8 cellular contexts compared by ENCODE assay signal in the genomic region with DNA sequence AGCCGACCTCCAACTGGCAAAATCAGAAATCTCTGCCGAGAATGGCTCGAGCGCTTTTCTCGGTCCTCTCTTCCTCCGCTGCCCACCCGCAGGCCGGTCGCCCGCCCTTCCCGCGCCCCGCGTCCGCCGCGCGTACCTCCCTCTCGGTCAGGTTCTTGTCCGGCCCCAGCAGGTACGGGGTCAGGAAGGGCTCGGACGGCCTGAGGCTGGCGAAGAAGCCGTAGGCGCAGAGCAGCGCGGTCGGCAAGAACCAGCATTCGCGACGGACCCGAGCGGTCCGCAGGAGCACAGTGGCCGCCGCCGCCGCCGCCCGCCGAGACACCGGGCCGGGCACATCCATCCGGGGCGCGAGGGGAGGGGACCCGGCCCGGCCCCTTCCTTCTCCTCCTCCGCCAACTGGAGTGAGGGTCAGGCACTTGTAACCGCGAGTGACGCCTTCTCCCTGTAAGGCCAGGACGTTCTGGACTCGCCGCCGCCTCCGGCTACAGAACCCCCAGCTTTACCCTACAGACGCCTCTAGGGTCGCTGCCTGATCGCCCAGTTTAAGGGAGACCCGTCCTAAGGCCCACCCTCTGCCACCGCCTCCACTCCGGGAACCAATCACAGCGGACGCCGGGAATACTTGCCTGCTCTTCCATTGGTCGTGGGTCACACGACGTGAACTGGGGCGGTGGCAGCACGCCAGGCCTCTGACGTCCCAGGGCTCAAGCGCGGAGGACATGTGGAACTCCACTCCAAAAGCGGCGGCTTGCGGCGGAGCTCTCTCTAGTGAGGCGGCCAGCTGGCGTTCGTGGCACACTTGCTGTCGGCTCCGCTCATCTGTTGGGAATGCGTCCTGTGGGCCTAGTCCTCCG. TPM values are rescaled to one million over a fixed set of nuclear protein-coding genes. Genes with fewer than 3 reads are reported as not detected.
A peak's percentile ranks its signal among the peaks of the same experiment; 100 is the strongest.
DNase-seq lines count a peak whose midpoint lies in the region; ATAC-seq and TF ChIP-seq lines count a peak whose summit lies in the region.

A gene with protein sequence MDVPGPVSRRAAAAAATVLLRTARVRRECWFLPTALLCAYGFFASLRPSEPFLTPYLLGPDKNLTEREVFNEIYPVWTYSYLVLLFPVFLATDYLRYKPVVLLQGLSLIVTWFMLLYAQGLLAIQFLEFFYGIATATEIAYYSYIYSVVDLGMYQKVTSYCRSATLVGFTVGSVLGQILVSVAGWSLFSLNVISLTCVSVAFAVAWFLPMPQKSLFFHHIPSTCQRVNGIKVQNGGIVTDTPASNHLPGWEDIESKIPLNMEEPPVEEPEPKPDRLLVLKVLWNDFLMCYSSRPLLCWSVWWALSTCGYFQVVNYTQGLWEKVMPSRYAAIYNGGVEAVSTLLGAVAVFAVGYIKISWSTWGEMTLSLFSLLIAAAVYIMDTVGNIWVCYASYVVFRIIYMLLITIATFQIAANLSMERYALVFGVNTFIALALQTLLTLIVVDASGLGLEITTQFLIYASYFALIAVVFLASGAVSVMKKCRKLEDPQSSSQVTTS (minus strand): TSS at position 518 of the 854 bp plus-strand sequence. CDS start 178 bp downstream, at position 340.

- POLR2A ChIA-PET in AG04449 (lab: Yijun Ruan, JAX) = interaction anchor here (0.7 to 1.0 kb wide), 3 partner anchors 25 to 408 kb away, joined by 3 to 5 read pairs (median 4); a partner anchor contains a TSS

- H3K27ac ChIP-seq in VCaP (peak within 1 kb of the TSS; percentile 95), breast epithelium (peak within 1 kb of the TSS; percentile 99), skeletal muscle tissue (ENCODE audit: low read depth, low read length) (peak within 1 kb of the TSS; percentile 99)

- TF ChIP-seq CTCF in AG04449 (IDR thresholded peaks at IDR 0.05; ENCODE audit: insufficient read depth, low read length, missing control alignments) = peak; percentile 32
- peak; percentile 33 for TF ChIP-seq CTCF in VCaP (conservative IDR thresholded peaks at IDR 0.05)
- peak; percentile 21 to 51 (median 40) for TF ChIP-seq CTCF in breast epithelium (IDR thresholded peaks at IDR 0.05)

- peak; percentile 93 for TF ChIP-seq POLR2A in breast epithelium (IDR thresholded peaks at IDR 0.05)

- H3K9ac ChIP-seq in skeletal muscle tissue (ENCODE audit: low read depth in 1 of 3, low read length in 3 of 3) = peak within 1 kb of the TSS; percentile 95 to 97 (median 96)

- ATAC-seq in GM18868 (IDR thresholded peaks at IDR 0.05; ENCODE audit: unreplicated experiment) = peak; percentile 98
- ATAC-seq in HG03108 (IDR thresholded peaks at IDR 0.05; ENCODE audit: unreplicated experiment) = peak; percentile 98

- H3K9me3 ChIP-seq in breast epithelium = no peaks in the 10 kb centered on the region
- H3K9me3 ChIP-seq in iPS-18c (ENCODE audit: control insufficient read depth, insufficient read depth, low read length) = peaks cover 2% of the 10 kb centered on the region
- H3K9me3 ChIP-seq in skeletal muscle tissue (ENCODE audit: control insufficient read depth in 3 of 3, low read length in 3 of 3) = no peaks in the 10 kb centered on the region

- H3K27me3 ChIP-seq in breast epithelium (no peaks in the 10 kb centered on the region), skeletal muscle tissue (ENCODE audit: control insufficient read depth in 3 of 3, insufficient read depth in 3 of 3, low read length in 3 of 3) (no peaks in the 10 kb centered on the region)

- intact Hi-C loops in breast epithelium (cut with DNase I; ENCODE audit: low total_unique reads) = no loop called here

- H3K36me3 ChIP-seq in breast epithelium = no peaks in the 10 kb centered on the region
- H3K36me3 ChIP-seq in skeletal muscle tissue (ENCODE audit: control insufficient read depth in 3 of 3, insufficient read depth in 3 of 3, low read length in 3 of 3) = peaks cover 0 to 3% (median 0%) of the 10 kb centered on the region in 3 donors

- peak within 1 kb of the TSS; percentile 78 for H3K4me3 ChIP-seq in AG04449 (ENCODE audit: low read depth, low read length)
- peak within 1 kb of the TSS; percentile 87 to 94 (median 92) for H3K4me3 ChIP-seq in breast epithelium
- peak within 1 kb of the TSS; percentile 83 for H3K4me3 ChIP-seq in iPS-18c (ENCODE audit: insufficient read depth, low read depth, low read length)
- H3K4me3 ChIP-seq in skeletal muscle tissue (ENCODE audit: low read length in 3 of 3) = peak within 1 kb of the TSS; percentile 75 to 97 (median 87)

- peaks cover 0 to 15% of the 10 kb centered on the region in 2 donors for H3K4me1 ChIP-seq in breast epithelium
- peaks cover 8 to 35% (median 25%) of the 10 kb centered on the region in 3 donors for H3K4me1 ChIP-seq in skeletal muscle tissue (ENCODE audit: control insufficient read depth in 3 of 3, insufficient read depth in 3 of 3, low read length in 3 of 3)

- DNase-seq in AG04449 (ENCODE audit: low read depth, low spot score) = peak; percentile 96
- peak; percentile 99 for DNase-seq in NCI-H2171 treated with DMSO at 0.1 percent for 48 hours (lab: John Stamatoyannopoulos, UW)
- DNase-seq in breast epithelium (ENCODE audit: low spot score in 2 of 2) = peak; percentile 99 to 100

- CTCF ChIA-PET in AG04449 (lab: Yijun Ruan, JAX) = interaction anchor here (0.8 to 2.8 kb wide), 3 partner anchors 12 to 61 kb away, joined by 3 to 11 read pairs (median 3); no protein-coding TSS in a partner anchor

RNA-seq across cellular contexts. Expression of the gene that starts here (rescaled TPM):
- total RNA-seq in breast epithelium (10 to 100 TPM; 34.7 to 71.8 (median 64.2) TPM), skeletal muscle tissue (14.1 TPM)

Comparison
In these comparisons a context has a peak if more than half of its experiments do, and no peak if none do; other contexts are left out.
1. Peak in every context shown above with its lines: DNase-seq, ATAC-seq, H3K4me3 ChIP-seq and H3K27ac ChIP-seq.